28 cellular contexts compared by ENCODE assay signal in genomic region chr20:7199867-7200266, GRCh38.
"Had no signal": no experiment of that assay in that cellular context is flagged by ENCODE, and none has a peak within 500 bp of the region (broad histone marks: within the 10 kb centered on the region; RNA-seq: fewer than 3 reads in every experiment).

No MANE protein-coding gene starts in this region.

- H3K4me1 ChIP-seq: esophagus muscularis mucosa, foreskin keratinocyte, gastroesophageal sphincter, lower lobe of right lung, prostate gland, stomach, thyroid gland, vagina had no signal

- H3K4me3 ChIP-seq: dorsolateral prefrontal cortex, esophagus muscularis mucosa, gastroesophageal sphincter, lower lobe of right lung, prostate gland, smooth muscle cell, stomach, thyroid gland, vagina had no signal

- DNase-seq: central memory CD4-positive, alpha-beta T cell; dorsolateral prefrontal cortex; effector CD4-positive, alpha-beta T cell; endodermal cell; foreskin keratinocyte; hypothalamus; kidney; left colon; lower lobe of right lung; naive thymus-derived CD8-positive, alpha-beta T cell; nephron progenitor cell; nucleus accumbens; stimulated activated CD4-positive, alpha-beta T cell treated with anti-CD3 and anti-CD28 coated beads, Interleukin-12 subunit alpha, Interleukin-12 subunit beta, amount 100 ng/mL, for 4 hours; stimulated activated CD4-positive, alpha-beta T cell treated with anti-CD3 and anti-CD28 coated beads, Interleukin-1b, Interleukin-23, amount 100 ng/mL, for 48 hours; stimulated activated CD4-positive, alpha-beta T cell treated with anti-CD3 and anti-CD28 coated beads, Interleukin-4, amount 100 ng/mL, for 1 hour; stimulated activated naive CD4-positive, alpha-beta T cell treated with Interleukin-2 at 50 U/mL for 16 hours; stomach; thyroid gland; trophoblast cell had no signal

- ATAC-seq: foreskin keratinocyte; gastroesophageal sphincter; left colon; lower lobe of right lung; naive thymus-derived CD8-positive, alpha-beta T cell; sciatic nerve; stimulated activated effector memory CD8-positive, alpha-beta T cell treated with anti-CD3 and anti-CD28 coated beads, Interleukin-12 subunit alpha, Interleukin-12 subunit beta, amount 100 ng/mL, for 72 hours had no signal

- H3K9me3 ChIP-seq: esophagus muscularis mucosa, gastroesophageal sphincter, lower lobe of right lung, prostate gland, stomach, thyroid gland, vagina had no signal

- H3K27ac ChIP-seq: dorsolateral prefrontal cortex, epithelial cell of prostate, esophagus muscularis mucosa, foreskin keratinocyte, gastroesophageal sphincter, lower lobe of right lung, prostate gland, stomach, thyroid gland, vagina had no signal

- H3K27me3 ChIP-seq: dorsolateral prefrontal cortex, esophagus muscularis mucosa, foreskin keratinocyte, gastroesophageal sphincter, stomach, thyroid gland, vagina had no signal

- H3K36me3 ChIP-seq: esophagus muscularis mucosa, gastroesophageal sphincter, lower lobe of right lung, prostate gland, stomach, thyroid gland, vagina had no signal

- FAIRE-seq: colon had no signal
